ENCODE assay signal across 29 cellular contexts in genomic region chr9:134477342-134477925, GRCh38.
A peak's percentile ranks its signal among the peaks of the same experiment; 100 is the strongest.
DNase-seq lines count a peak whose midpoint lies in the region; ATAC-seq lines count a peak whose summit lies in the region.
"Had no signal": no experiment of that assay in that cellular context is flagged by ENCODE, and none has a peak within 500 bp of the region (broad histone marks: within the 10 kb centered on the region; RNA-seq: fewer than 3 reads in every experiment).

No MANE protein-coding gene starts in this region.

- intact Hi-C loops in activated T-helper 2 cell treated with anti-CD3 and anti-CD28 coated beads, Interferon-gamma antibody, Interleukin-2, Interleukin-4, amounts not matched to agents 10 μg/mL and 5 μg/mL and 100 μg/mL, durations not matched to agents 14 hours and 24 hours and 36 hours (cut with micrococcal nuclease) = no loop called here

- DNase-seq in D341Med (ENCODE audit: low spot score) = peak; percentile 87
- peak; percentile 73 for DNase-seq in NCI-H524 treated with DMSO at 0.1 percent for 48 hours (lab: John Stamatoyannopoulos, UW)
- DNase-seq in naive B cell = no peak
- DNase-seq in activated T-helper 2 cell treated with anti-CD3 and anti-CD28 coated beads, Interferon-gamma antibody, Interleukin-2, Interleukin-4, amounts not matched to agents 10 μg/mL and 5 μg/mL and 100 μg/mL, durations not matched to agents 14 hours and 24 hours and 36 hours (ENCODE audit: low spot score) = no peak
- DNase-seq in NCI-H2029 (lab: John Stamatoyannopoulos, UW) = no peak
- no peak for DNase-seq in AG20443 (ENCODE audit: low spot score)
- DNase-seq: activated CD4-positive, alpha-beta T cell treated with anti-CD3 and anti-CD28 coated beads, Interleukin-2, amount 50 U/mL, for 4 hours; activated CD8-positive, alpha-beta memory T cell treated with anti-CD3 and anti-CD28 coated beads, Interleukin-2, amount 10 ng/mL, durations not matched to agents 7 days and 5 days; activated naive CD4-positive, alpha-beta T cell; activated T-cell treated with anti-CD3 and anti-CD28 coated beads, Interleukin-2, amount 50 U/mL, for 4 hours; brain microvascular endothelial cell; cerebellar nuclear complex; DMS79 treated with DMSO at 0.1 percent for 48 hours; dorsolateral prefrontal cortex; foreskin fibroblast; GDM1; HCEC 1CT; kidney; NCI-H1048; NCI-H510A treated with DMSO at 0.1 percent for 48 hours; Right ventricle myocardium superior; stimulated activated CD4-positive, alpha-beta T cell treated with anti-CD3 and anti-CD28 coated beads, Interleukin-2, amount 100 ng/mL, for 48 hours had no signal

- peaks cover 9 to 28% (median 17%) of the 10 kb centered on the region in 3 donors for H3K4me1 Mint-ChIP-seq in naive B cell
- peaks cover 12% of the 10 kb centered on the region for H3K4me1 Mint-ChIP-seq in stimulated activated memory B cell treated with anti-CD40 and anti-IgM and Interleukin-4, amounts not matched to agents 10 μg/mL and 1 μg/mL and 100 μg/mL, for 72 hours
- no peaks in the 10 kb centered on the region for H3K4me1 Mint-ChIP-seq in activated T-helper 2 cell treated with anti-CD3 and anti-CD28 coated beads, Interferon-gamma antibody, Interleukin-2, Interleukin-4, amounts not matched to agents 10 μg/mL and 5 μg/mL and 100 μg/mL, durations not matched to agents 14 hours and 24 hours and 36 hours (ENCODE audit: low read depth)
- H3K4me1 Mint-ChIP-seq: activated CD8-positive, alpha-beta memory T cell treated with anti-CD3 and anti-CD28 coated beads, Interleukin-2, amount 10 ng/mL, durations not matched to agents 7 days and 5 days had no signal

- ATAC-seq in naive B cell (ENCODE audit: low read depth in 2 of 2) (no peak), HG03439 (IDR thresholded peaks at IDR 0.05; ENCODE audit: unreplicated experiment) (no peak)
- ATAC-seq in stimulated activated memory B cell treated with anti-CD40 and anti-IgM and Interleukin-4, amounts not matched to agents 10 μg/mL and 1 μg/mL and 100 μg/mL, for 72 hours = no peak
- ATAC-seq: activated CD8-positive, alpha-beta memory T cell treated with anti-CD3 and anti-CD28 coated beads, Interleukin-2, amount 10 ng/mL, durations not matched to agents 7 days and 5 days; activated T-cell treated with anti-CD3 and anti-CD28 coated beads, Interleukin-2, amount 50 U/mL, for 4 hours; heart left ventricle; SK-N-SH treated with all-trans-retinoic acid at 6 μM for 48 hours had no signal

- H3K27me3 Mint-ChIP-seq in naive B cell = no peaks in the 10 kb centered on the region
- no peaks in the 10 kb centered on the region for H3K27me3 Mint-ChIP-seq in stimulated activated memory B cell treated with anti-CD40 and anti-IgM and Interleukin-4, amounts not matched to agents 10 μg/mL and 1 μg/mL and 100 μg/mL, for 72 hours
- no peaks in the 10 kb centered on the region for H3K27me3 Mint-ChIP-seq in activated T-helper 2 cell treated with anti-CD3 and anti-CD28 coated beads, Interferon-gamma antibody, Interleukin-2, Interleukin-4, amounts not matched to agents 10 μg/mL and 5 μg/mL and 100 μg/mL, durations not matched to agents 14 hours and 24 hours and 36 hours (ENCODE audit: low read depth)
- H3K27me3 Mint-ChIP-seq: activated CD8-positive, alpha-beta memory T cell treated with anti-CD3 and anti-CD28 coated beads, Interleukin-2, amount 10 ng/mL, durations not matched to agents 7 days and 5 days; IgD-negative memory B cell; type B pancreatic cell had no signal

- peaks cover 0 to 5% (median 0%) of the 10 kb centered on the region in 7 donors for H3K9me3 Mint-ChIP-seq in naive B cell
- no peaks in the 10 kb centered on the region for H3K9me3 Mint-ChIP-seq in stimulated activated memory B cell treated with anti-CD40 and anti-IgM and Interleukin-4, amounts not matched to agents 10 μg/mL and 1 μg/mL and 100 μg/mL, for 72 hours
- no peaks in the 10 kb centered on the region for H3K9me3 Mint-ChIP-seq in activated T-helper 2 cell treated with anti-CD3 and anti-CD28 coated beads, Interferon-gamma antibody, Interleukin-2, Interleukin-4, amounts not matched to agents 10 μg/mL and 5 μg/mL and 100 μg/mL, durations not matched to agents 14 hours and 24 hours and 36 hours
- H3K9me3 Mint-ChIP-seq: activated T-cell treated with anti-CD3 and anti-CD28 coated beads, Interleukin-2, amount 50 U/mL, for 4 hours; IgD-negative memory B cell; T-helper 1 cell treated with Interleukin-12 subunit alpha and Interleukin-12 subunit beta and Interleukin-4 antibody, amounts not matched to agents 30 μg/mL and 1 μg/mL, for 36 hours; type B pancreatic cell had no signal

- H3K27ac Mint-ChIP-seq in naive B cell = peak overlapping the region; percentile 30 to 96 (median 80)
- peak overlapping the region; percentile 22 for H3K27ac Mint-ChIP-seq in stimulated activated memory B cell treated with anti-CD40 and anti-IgM and Interleukin-4, amounts not matched to agents 10 μg/mL and 1 μg/mL and 100 μg/mL, for 72 hours
- H3K27ac Mint-ChIP-seq in activated T-helper 2 cell treated with anti-CD3 and anti-CD28 coated beads, Interferon-gamma antibody, Interleukin-2, Interleukin-4, amounts not matched to agents 10 μg/mL and 5 μg/mL and 100 μg/mL, durations not matched to agents 14 hours and 24 hours and 36 hours = no peak overlapping the region
- H3K27ac Mint-ChIP-seq: activated CD8-positive, alpha-beta memory T cell treated with anti-CD3 and anti-CD28 coated beads, Interleukin-2, amount 10 ng/mL, durations not matched to agents 7 days and 5 days; T-helper 1 cell treated with Interleukin-12 subunit alpha and Interleukin-12 subunit beta and Interleukin-4 antibody, amounts not matched to agents 30 μg/mL and 1 μg/mL, for 36 hours; type B pancreatic cell had no signal

- H3K36me3 Mint-ChIP-seq in naive B cell = no peaks in the 10 kb centered on the region
- H3K36me3 Mint-ChIP-seq in stimulated activated memory B cell treated with anti-CD40 and anti-IgM and Interleukin-4, amounts not matched to agents 10 μg/mL and 1 μg/mL and 100 μg/mL, for 72 hours = no peaks in the 10 kb centered on the region
- no peaks in the 10 kb centered on the region for H3K36me3 Mint-ChIP-seq in activated T-helper 2 cell treated with anti-CD3 and anti-CD28 coated beads, Interferon-gamma antibody, Interleukin-2, Interleukin-4, amounts not matched to agents 10 μg/mL and 5 μg/mL and 100 μg/mL, durations not matched to agents 14 hours and 24 hours and 36 hours (ENCODE audit: low read depth)
- H3K36me3 Mint-ChIP-seq: activated CD8-positive, alpha-beta memory T cell treated with anti-CD3 and anti-CD28 coated beads, Interleukin-2, amount 10 ng/mL, durations not matched to agents 7 days and 5 days; IgD-negative memory B cell; type B pancreatic cell had no signal

- H3K4me3 Mint-ChIP-seq in naive B cell = peak overlapping the region in 1 of 8 donors; percentile 5
- H3K4me3 Mint-ChIP-seq in stimulated activated memory B cell treated with anti-CD40 and anti-IgM and Interleukin-4, amounts not matched to agents 10 μg/mL and 1 μg/mL and 100 μg/mL, for 72 hours = no peak overlapping the region
- H3K4me3 Mint-ChIP-seq in activated T-helper 2 cell treated with anti-CD3 and anti-CD28 coated beads, Interferon-gamma antibody, Interleukin-2, Interleukin-4, amounts not matched to agents 10 μg/mL and 5 μg/mL and 100 μg/mL, durations not matched to agents 14 hours and 24 hours and 36 hours (ENCODE audit: low read depth) = no peak overlapping the region
- H3K4me3 Mint-ChIP-seq: activated CD8-positive, alpha-beta memory T cell treated with anti-CD3 and anti-CD28 coated beads, Interleukin-2, amount 10 ng/mL, durations not matched to agents 7 days and 5 days; activated T-cell treated with anti-CD3 and anti-CD28 coated beads, Interleukin-2, amount 50 U/mL, for 4 hours; IgD-negative memory B cell; T-helper 1 cell treated with Interleukin-12 subunit alpha and Interleukin-12 subunit beta and Interleukin-4 antibody, amounts not matched to agents 30 μg/mL and 1 μg/mL, for 36 hours; type B pancreatic cell had no signal

Comparison
In these comparisons a context has a peak if more than half of its experiments do, and no peak if none do; other contexts are left out.
1. DNase-seq: peak in D341Med (single experiment) and NCI-H524 treated with DMSO at 0.1 percent for 48 hours (single experiment); none in naive B cell (single experiment), activated T-helper 2 cell treated with anti-CD3 and anti-CD28 coated beads, Interferon-gamma antibody, Interleukin-2, Interleukin-4, amounts not matched to agents 10 μg/mL and 5 μg/mL and 100 μg/mL, durations not matched to agents 14 hours and 24 hours and 36 hours (single experiment), NCI-H2029 (single experiment) and AG20443 (single experiment).